Comparison of ENCODE assay signal across 33 cellular contexts in the genomic region with DNA sequence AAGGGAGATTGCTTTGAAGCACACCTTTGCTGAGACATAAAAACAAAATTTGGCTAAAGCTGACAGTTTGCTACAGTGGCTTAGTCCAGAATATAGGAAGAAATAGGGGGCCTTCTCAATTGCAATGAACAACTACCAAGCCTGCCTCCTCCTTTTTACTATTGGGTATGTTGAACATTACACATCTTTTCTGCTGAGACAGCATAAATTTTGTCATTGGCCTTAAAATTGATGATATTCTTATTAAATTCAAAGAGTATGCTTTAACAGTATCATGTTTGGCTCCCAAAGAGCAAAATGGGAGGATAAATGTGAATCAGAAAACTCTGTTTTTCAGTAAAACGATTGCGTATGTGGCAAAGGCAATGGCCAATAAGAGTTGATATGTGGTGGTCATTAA.
"Had no signal": no experiment of that assay in that cellular context is flagged by ENCODE, and none has a peak within 500 bp of the region (broad histone marks: within the 10 kb centered on the region; RNA-seq: fewer than 3 reads in every experiment).

No MANE protein-coding gene starts in this region.

- FAIRE-seq: astrocyte, TTC549 had no signal

- ATAC-seq: activated CD8-positive, alpha-beta T cell treated with anti-CD3 and anti-CD28 coated beads for 36 hours; activated naive CD4-positive, alpha-beta T cell treated with anti-CD3 and anti-CD28 coated beads, Interleukin-2, amount 50 U/mL, for 72 hours; activated T-cell treated with anti-CD3 and anti-CD28 coated beads, Interleukin-2, amount 50 U/mL, for 4 hours; activated T-cell treated with anti-CD3 and anti-CD28 coated beads, Interleukin-2, amount 50 U/mL, for 72 hours; activated T-helper 17 cell treated with anti-CD3 and anti-CD28 coated beads, Interleukin-2, amount 50 U/mL, for 72 hours; body of pancreas had no signal

- H3K27ac ChIP-seq: adrenal gland, body of pancreas, brain microvascular endothelial cell, breast epithelium, VCaP had no signal

- H3K27me3 ChIP-seq: adrenal gland, body of pancreas, brain microvascular endothelial cell, breast epithelium had no signal

- H3K4me3 ChIP-seq: adrenal gland, body of pancreas, breast epithelium had no signal

- H3K9me3 ChIP-seq: adrenal gland, body of pancreas, breast epithelium had no signal

- H3K4me1 ChIP-seq: adrenal gland, body of pancreas, breast epithelium had no signal

- H3K36me3 ChIP-seq: adrenal gland, brain microvascular endothelial cell, breast epithelium had no signal

- DNase-seq: activated B cell treated with CpG ODN at 0.5 μM for 24 hours; activated CD4-positive, alpha-beta memory T cell treated with anti-CD3 and anti-CD28 coated beads for 36 hours; activated CD4-positive, alpha-beta T cell treated with anti-CD3 and anti-CD28 coated beads for 4 hours; activated CD4-positive, alpha-beta T cell treated with anti-CD3 and anti-CD28 coated beads, Interleukin-2, amount 10 ng/mL, durations not matched to agents 24 days and 14 days; activated CD4-positive, alpha-beta T cell treated with anti-CD3 and anti-CD28 coated beads, Interleukin-2, amount 50 U/mL, for 1 hour; activated CD4-positive, alpha-beta T cell treated with anti-CD3 and anti-CD28 coated beads, Interleukin-2, amount 50 U/mL, for 4 hours; activated CD4-positive, CD25-positive, alpha-beta regulatory T cell treated with anti-CD3 and anti-CD28 coated beads, Interleukin-2, amount 50 U/mL, for 72 hours; activated CD8-positive, alpha-beta memory T cell treated with anti-CD3 and anti-CD28 coated beads, Interleukin-2, amount 50 U/mL, for 4 hours; activated CD8-positive, alpha-beta T cell treated with anti-CD3 and anti-CD28 coated beads for 36 hours; activated effector memory CD4-positive, alpha-beta T cell treated with anti-CD3 and anti-CD28 coated beads, Interleukin-2, amount 50 U/mL, for 16 hours; activated gamma-delta T cell treated with Interleukin-2 at 50 U/mL for 16 hours; activated naive CD4-positive, alpha-beta T cell; activated naive CD4-positive, alpha-beta T cell treated with anti-CD3 and anti-CD28 coated beads for 36 hours; activated naive CD4-positive, alpha-beta T cell treated with anti-CD3 and anti-CD28 coated beads, Interleukin-2, amount 50 U/mL, for 16 hours; activated naive CD8-positive, alpha-beta T cell treated with anti-CD3 and anti-CD28 coated beads for 36 hours; activated T-cell treated with anti-CD3 and anti-CD28 coated beads for 4 hours; activated T-cell treated with anti-CD3 and anti-CD28 coated beads, Interleukin-2, amount 50 U/mL, for 1 hour; activated T-cell treated with anti-CD3 and anti-CD28 coated beads, Interleukin-2, amount 50 U/mL, for 4 hours; activated T-cell treated with anti-CD3 and anti-CD28 coated beads, Interleukin-2, amount 50 U/mL, for 72 hours; adrenal gland; amniotic stem cell; aorta; body of pancreas; brain microvascular endothelial cell; central memory CD4-positive, alpha-beta T cell; T-helper 2 cell; T-helper 9 cell had no signal
